Comparison of ENCODE assay signal across 22 cellular contexts in genomic region chr4:168504526-168504925, GRCh38.
"Had no signal": no experiment of that assay in that cellular context is flagged by ENCODE, and none has a peak within 500 bp of the region (broad histone marks: within the 10 kb centered on the region; RNA-seq: fewer than 3 reads in every experiment).

No MANE protein-coding gene starts in this region.

- H3K27me3 ChIP-seq: breast epithelium, right lobe of liver, tibial nerve had no signal

- H3K4me3 ChIP-seq: breast epithelium, esophagus squamous epithelium, right lobe of liver, skin epidermis, tibial nerve had no signal

- H3K27ac ChIP-seq: breast epithelium, right lobe of liver, tibial nerve, VCaP had no signal

- DNase-seq: activated CD4-positive, alpha-beta memory T cell treated with anti-CD3 and anti-CD28 coated beads for 36 hours; activated CD4-positive, alpha-beta T cell treated with anti-CD3 and anti-CD28 coated beads for 48 hours; activated CD8-positive, alpha-beta memory T cell treated with anti-CD3 and anti-CD28 coated beads, Interleukin-2, amount 50 U/mL, for 4 hours; activated effector memory CD4-positive, alpha-beta T cell treated with anti-CD3 and anti-CD28 coated beads, Interleukin-2, amount 50 U/mL, for 16 hours; activated naive CD4-positive, alpha-beta T cell treated with anti-CD3 and anti-CD28 coated beads, Interleukin-2, amount 10 ng/mL, durations not matched to agents 7 days and 5 days; activated T-cell treated with anti-CD3 and anti-CD28 coated beads, Interleukin-2, amount 50 U/mL, for 1 hour; amygdala; effector CD4-positive, alpha-beta T cell; esophagus squamous epithelium; foreskin melanocyte; left colon; mesenchymal stem cell; naive thymus-derived CD8-positive, alpha-beta T cell; posterior cingulate gyrus; right lobe of liver; stimulated activated CD4-positive, alpha-beta T cell treated with anti-CD3 and anti-CD28 coated beads, Interleukin-1b, Interleukin-23, amount 100 ng/mL, for 48 hours; stimulated activated CD8-positive, alpha-beta memory T cell treated with anti-CD3 and anti-CD28 coated beads, Interleukin-4, amount 100 ng/mL, for 48 hours had no signal

- ATAC-seq: left colon; naive thymus-derived CD8-positive, alpha-beta T cell; stimulated activated memory B cell treated with anti-CD40 and anti-IgM and Interleukin-4, amounts not matched to agents 10 μg/mL and 1 μg/mL and 100 μg/mL, for 72 hours had no signal

- H3K9me3 ChIP-seq: breast epithelium, esophagus squamous epithelium, right lobe of liver, tibial nerve had no signal

- H3K4me1 ChIP-seq: breast epithelium, esophagus squamous epithelium, right lobe of liver, tibial nerve had no signal

- H3K36me3 ChIP-seq: breast epithelium, esophagus squamous epithelium, right lobe of liver, tibial nerve had no signal
